ENCODE assay signal across 8 cellular contexts in genomic region chr3:129441215-129441614, GRCh38. TPM values are rescaled to one million over a fixed set of nuclear protein-coding genes. Genes with fewer than 3 reads are reported as not detected.
DNase-seq lines count a peak whose midpoint lies in the region; ATAC-seq, FAIRE-seq and TF ChIP-seq lines count a peak whose summit lies in the region.

No MANE protein-coding gene starts in this region.

- H3K36me3 Mint-ChIP-seq in memory B cell: peaks cover 17% of the 10 kb centered on the region

- H3K4me1 Mint-ChIP-seq in memory B cell: peaks cover 30% of the 10 kb centered on the region

- H3K9me3 Mint-ChIP-seq in memory B cell: no peaks in the 10 kb centered on the region

- no peaks in the 10 kb centered on the region for H3K27me3 Mint-ChIP-seq in memory B cell

- H3K4me3 Mint-ChIP-seq in memory B cell: peak overlapping the region; percentile 89

- H3K36me3 ChIP-seq in HUES6 (ENCODE audit: control insufficient read depth, insufficient read depth, low read length) (peaks cover 19% of the 10 kb centered on the region), ascending aorta (peaks cover 10 to 16% of the 10 kb centered on the region in 2 donors), pancreas (peaks cover 0 to 5% (median 0%) of the 10 kb centered on the region in 3 donors)

- peak overlapping the region; percentile 91 for H3K9ac ChIP-seq in HUES6 (ENCODE audit: low read length)

- intact Hi-C loops in ascending aorta (cut with DNase I): loop anchor here (2.0 to 5.0 kb wide), 4 partner anchors 41 to 186 kb away; no protein-coding TSS in a partner anchor
- intact Hi-C loops in pancreas (cut with DNase I): no loop called here

- H3K27ac ChIP-seq in HUES6 (ENCODE audit: low read depth, low read length) (no peak overlapping the region), ascending aorta (peak overlapping the region; percentile 84 to 85), pancreas (peak overlapping the region in 2 of 4 donors; percentile 92 to 93)

- CTCF ChIA-PET in HEK293T (lab: Yijun Ruan, JAX): interaction anchor here (0.8 kb wide), 1 partner anchor 9 kb away, joined by 6 read pairs; no protein-coding TSS in a partner anchor

- H3K27me3 ChIP-seq in HUES6 (ENCODE audit: control insufficient read depth, insufficient read depth, low read length): no peaks in the 10 kb centered on the region
- no peaks in the 10 kb centered on the region for H3K27me3 ChIP-seq in ascending aorta
- H3K27me3 ChIP-seq in pancreas: no peaks in the 10 kb centered on the region

- ATAC-seq in memory B cell (ENCODE audit: low read depth) (no peak), GM21367 (IDR thresholded peaks at IDR 0.05; ENCODE audit: unreplicated experiment) (no peak), pancreas (no peak)

- H3K4me3 ChIP-seq in AG09309 (ENCODE audit: control insufficient read depth, low read depth, low read length): peak overlapping the region; percentile 94
- H3K4me3 ChIP-seq in HUES6 (ENCODE audit: low read depth, low read length): peak overlapping the region; percentile 82
- H3K4me3 ChIP-seq in ascending aorta: peak overlapping the region; percentile 84 to 96
- peak overlapping the region in 2 of 4 donors; percentile 65 to 90 for H3K4me3 ChIP-seq in pancreas

- peak overlapping the region; percentile 90 for H3K27ac Mint-ChIP-seq in memory B cell

- POLR2A ChIA-PET in HEK293T (lab: Yijun Ruan, JAX): interaction anchor here (0.8 to 2.4 kb wide), 5 partner anchors 10 to 263 kb away, joined by 3 to 13 read pairs (median 4); partner anchors contain the start of gene EFCAB12

- WGBS in pancreas, 2 donors: 23 to 29% methylated on average over 9 of the region's 9 CpGs

- TF ChIP-seq CTCF in AG09309 (IDR thresholded peaks at IDR 0.05; ENCODE audit: control insufficient read depth, insufficient read depth, low read depth, low read length, missing control alignments) (no peak), ascending aorta (IDR thresholded peaks at IDR 0.05) (no peak), pancreas (IDR thresholded peaks at IDR 0.05) (no peak)

- H3K9me3 ChIP-seq in HUES6 (ENCODE audit: control insufficient read depth, insufficient read depth, low read depth, low read length) (no peaks in the 10 kb centered on the region), ascending aorta (no peaks in the 10 kb centered on the region), pancreas (no peaks in the 10 kb centered on the region)

- DNase-seq in AG09309 (ENCODE audit: low read depth) (no peak), ascending aorta (ENCODE audit: low spot score in 2 of 2) (no peak), memory B cell (ENCODE audit: low spot score in 2 of 2) (no peak), germinal center (ENCODE audit: low spot score) (no peak), HEK293T (ENCODE audit: extremely low spot score) (no peak), pancreas (no peak)

- peaks cover 27% of the 10 kb centered on the region for H3K4me1 ChIP-seq in HUES6 (ENCODE audit: control insufficient read depth, insufficient read depth, low read length)
- H3K4me1 ChIP-seq in ascending aorta: peaks cover 16 to 34% of the 10 kb centered on the region in 2 donors
- H3K4me1 ChIP-seq in pancreas: peaks cover 32 to 61% (median 52%) of the 10 kb centered on the region in 3 donors

- FAIRE-seq in pancreas (lab: Jason Lieb, UNC): no peak

TF ChIP-seq in HEK293T, 16 proteins besides CTCF, POLR2A, EP300 and RAD21:
- no peak for TF ChIP-seq BHLHE40 (IDR thresholded peaks at IDR 0.05; ENCODE audit: borderline replicate concordance)
- no peak for TF ChIP-seq LEF1 (IDR thresholded peaks at IDR 0.05; ENCODE audit: borderline replicate concordance)
- no peak for TF ChIP-seq FOXK2 (IDR thresholded peaks at IDR 0.05)
- TF ChIP-seq ARNT (IDR thresholded peaks at IDR 0.05): no peak
- TF ChIP-seq SP1 (IDR thresholded peaks at IDR 0.05): no peak
- TF ChIP-seq TARDBP (IDR thresholded peaks at IDR 0.05): no peak
- TF ChIP-seq, protein P1, sequence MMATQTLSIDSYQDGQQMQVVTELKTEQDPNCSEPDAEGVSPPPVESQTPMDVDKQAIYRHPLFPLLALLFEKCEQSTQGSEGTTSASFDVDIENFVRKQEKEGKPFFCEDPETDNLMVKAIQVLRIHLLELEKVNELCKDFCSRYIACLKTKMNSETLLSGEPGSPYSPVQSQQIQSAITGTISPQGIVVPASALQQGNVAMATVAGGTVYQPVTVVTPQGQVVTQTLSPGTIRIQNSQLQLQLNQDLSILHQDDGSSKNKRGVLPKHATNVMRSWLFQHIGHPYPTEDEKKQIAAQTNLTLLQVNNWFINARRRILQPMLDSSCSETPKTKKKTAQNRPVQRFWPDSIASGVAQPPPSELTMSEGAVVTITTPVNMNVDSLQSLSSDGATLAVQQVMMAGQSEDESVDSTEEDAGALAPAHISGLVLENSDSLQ (IDR thresholded peaks at IDR 0.05): no peak
- TF ChIP-seq FOXA1 (IDR thresholded peaks at IDR 0.05): no peak
- TF ChIP-seq ZNF384 (IDR thresholded peaks at IDR 0.05): no peak
- no peak for TF ChIP-seq NFRKB (IDR thresholded peaks at IDR 0.05)
- no peak for TF ChIP-seq L3MBTL2 (conservative IDR thresholded peaks at IDR 0.05)
- no peak for TF ChIP-seq CTBP1 (IDR thresholded peaks at IDR 0.05; ENCODE audit: borderline replicate concordance)
- TF ChIP-seq ELF4 (IDR thresholded peaks at IDR 0.05): no peak
- no peak for TF ChIP-seq FOXM1 (IDR thresholded peaks at IDR 0.05; ENCODE audit: borderline replicate concordance)
TF ChIP-seq in HEK293T: peak in this region for 0.

RNA-seq across cellular contexts. Expression of gene IFT122, which starts 1.2 kb away (rescaled TPM):
- total RNA-seq in ascending aorta (51.1 TPM), pancreas (10 to 100 TPM; 15.3 to 25.6 (median 20.9) TPM)
- 10 to 100 TPM; 19.8 to 37.1 TPM for polyA plus RNA-seq in pancreas

RNA-seq across cellular contexts. Expression of gene MBD4, which starts 1.5 kb away (rescaled TPM):
- total RNA-seq in ascending aorta (57.6 TPM), pancreas (10 to 100 TPM; 11.8 to 19.7 (median 15.0) TPM)
- polyA plus RNA-seq in pancreas: 10 to 100 TPM in 1 of 2 donors, 1 to 10 TPM in 1; 8.4 to 16.0 TPM

RNA-seq across cellular contexts. Expression of gene EFCAB12, which starts 12.8 kb away (rescaled TPM):
- total RNA-seq in ascending aorta (not detected), pancreas (under 1 TPM; 0.43 to 0.95 (median 0.79) TPM)
- 1 to 10 TPM; 1.7 to 2.0 TPM for polyA plus RNA-seq in pancreas
